9 cellular contexts compared by ENCODE assay signal in the genomic region with DNA sequence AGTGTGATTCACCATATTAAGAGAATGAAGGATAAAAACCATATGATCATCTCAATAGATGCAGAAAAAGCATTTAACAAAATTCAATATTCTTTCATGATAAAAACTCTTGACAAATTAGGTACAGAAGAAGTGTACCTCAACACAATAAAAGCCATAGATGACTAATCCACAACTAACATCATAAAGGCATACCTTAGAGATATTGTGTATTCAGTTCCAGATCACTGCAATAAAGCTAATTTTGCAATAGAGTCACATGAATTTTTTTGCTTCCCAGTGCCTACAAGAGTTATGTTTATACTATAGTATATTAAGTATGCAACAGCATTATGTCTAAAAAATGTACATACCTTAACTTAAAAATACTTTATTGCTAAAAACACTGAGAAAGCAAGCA.
"Had no signal": no experiment of that assay in that cellular context is flagged by ENCODE, and none has a peak within 500 bp of the region (broad histone marks: within the 10 kb centered on the region; RNA-seq: fewer than 3 reads in every experiment).

No MANE protein-coding gene starts in this region.

- H3K9me3 Mint-ChIP-seq: HFFc6 had no signal

- H3K27ac Mint-ChIP-seq: HFFc6 had no signal

- DNase-seq: GM23248, GOT3, H7, HFFc6, IMR-90 had no signal

- H3K4me3 ChIP-seq: GM23248, HAP-1, K562 had no signal

- H3K4me3 Mint-ChIP-seq: HFFc6 had no signal

- ATAC-seq: HCT116, K562 had no signal

- FAIRE-seq: HTR-8/SVneo, K562 had no signal

- H3K9me3 ChIP-seq: HAP-1 had no signal

- H3K36me3 ChIP-seq: HAP-1 had no signal
